Comparison of ENCODE assay signal across 8 cellular contexts in the genomic region with DNA sequence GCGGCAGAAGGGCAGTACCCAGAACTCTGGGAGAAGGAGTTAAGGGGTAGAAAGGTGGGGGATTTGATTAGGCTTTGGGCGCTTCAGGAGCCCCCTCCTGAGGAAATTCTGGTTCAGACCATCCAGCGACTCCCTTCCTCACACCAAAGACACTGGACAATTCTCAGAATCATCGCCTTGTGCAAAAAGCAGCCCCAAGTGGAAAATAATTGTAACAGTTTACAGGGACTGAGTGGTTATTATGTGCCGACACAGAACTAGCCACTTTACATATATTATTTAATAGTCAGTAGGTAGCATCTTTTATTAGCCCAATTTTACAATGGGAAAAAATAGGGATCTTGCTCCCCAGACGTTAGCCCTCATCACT. TPM values are rescaled to one million over a fixed set of nuclear protein-coding genes. Genes with fewer than 3 reads are reported as not detected.
DNase-seq lines count a peak whose midpoint lies in the region; ATAC-seq, FAIRE-seq and TF ChIP-seq lines count a peak whose summit lies in the region.

No MANE protein-coding gene starts in this region.

- H3K4me3 ChIP-seq in SK-N-MC (peak overlapping the region; percentile 91), esophagus squamous epithelium (peak overlapping the region; percentile 60 to 94 (median 82)), prostate gland (peak overlapping the region; percentile 67 to 70)

- ATAC-seq in GM18520 (IDR thresholded peaks at IDR 0.05; ENCODE audit: unreplicated experiment): no peak
- no peak for ATAC-seq in GM18517 (IDR thresholded peaks at IDR 0.05; ENCODE audit: unreplicated experiment)

- no peak for DNase-seq in SK-N-MC (ENCODE audit: low read depth, low spot score)
- DNase-seq in esophagus squamous epithelium (lab: John Stamatoyannopoulos, UW): no peak
- no peak for DNase-seq in prostate gland (ENCODE audit: low spot score)
- DNase-seq in SKM-1 treated with dmso at 0.1 percent for 144 hours (lab: John Stamatoyannopoulos, UW; ENCODE audit: unreplicated experiment): no peak
- DNase-seq in HTR-8/SVneo (ENCODE audit: insufficient read length, low spot score): no peak

- H3K9me3 ChIP-seq in ES-I3 (ENCODE audit: control insufficient read depth, insufficient read depth, low read length) (no peaks in the 10 kb centered on the region), SK-N-MC (ENCODE audit: low read depth, low read length) (no peaks in the 10 kb centered on the region), esophagus squamous epithelium (no peaks in the 10 kb centered on the region), prostate gland (no peaks in the 10 kb centered on the region)

- no peaks in the 10 kb centered on the region for H3K27me3 ChIP-seq in esophagus squamous epithelium
- no peaks in the 10 kb centered on the region for H3K27me3 ChIP-seq in prostate gland (replicated peaks; ENCODE audit: insufficient read depth)

- H3K9ac ChIP-seq in ES-I3 (ENCODE audit: low read depth, low read length): peak overlapping the region; percentile 77
- peak overlapping the region; percentile 17 for H3K9ac ChIP-seq in SK-N-MC (ENCODE audit: insufficient read length)

- intact Hi-C loops in esophagus squamous epithelium (cut with DNase I) (no loop called here), prostate gland (cut with DNase I) (no loop called here)

- TF ChIP-seq POLR2A in esophagus squamous epithelium (IDR thresholded peaks at IDR 0.05) (no peak), prostate gland (IDR thresholded peaks at IDR 0.05) (no peak)

- H3K36me3 ChIP-seq in ES-I3 (ENCODE audit: insufficient read depth, low read length) (peaks cover 9% of the 10 kb centered on the region), SK-N-MC (ENCODE audit: insufficient read depth, low read length) (peaks cover 29% of the 10 kb centered on the region), esophagus squamous epithelium (peaks cover 10 to 28% (median 14%) of the 10 kb centered on the region in 3 donors), prostate gland (peaks cover 0 to 10% of the 10 kb centered on the region in 2 donors)

- 17 to 18% methylated on average over 6 of the region's 6 CpGs for WGBS in esophagus squamous epithelium, 2 donors
- 26% methylated on average over 6 of the region's 6 CpGs for WGBS in prostate gland

- no peak for FAIRE-seq in HTR-8/SVneo (lab: Jason Lieb, UNC)

- TF ChIP-seq CTCF in esophagus squamous epithelium (IDR thresholded peaks at IDR 0.05) (no peak), prostate gland (IDR thresholded peaks at IDR 0.05) (no peak)

- H3K4me1 ChIP-seq in ES-I3 (ENCODE audit: insufficient read depth, low read length) (peaks cover 14% of the 10 kb centered on the region), esophagus squamous epithelium (peaks cover 13 to 48% (median 16%) of the 10 kb centered on the region in 3 donors), prostate gland (replicated peaks) (peaks cover 7% of the 10 kb centered on the region)

- peak overlapping the region; percentile 63 for H3K27ac ChIP-seq in SK-N-MC
- H3K27ac ChIP-seq in esophagus squamous epithelium: peak overlapping the region; percentile 91 to 97 (median 94)
- peak overlapping the region; percentile 98 to 99 for H3K27ac ChIP-seq in prostate gland

RNA-seq across cellular contexts. Expression of a gene that starts 0.7 kb away (rescaled TPM):
- total RNA-seq in esophagus squamous epithelium: 10 to 100 TPM in 1 of 4 donors, 1 to 10 TPM in 3; 4.0 to 13.5 (median 7.0) TPM
- total RNA-seq in prostate gland: 10 to 100 TPM; 20.3 to 23.7 TPM

RNA-seq across cellular contexts. Expression of a gene that starts 6.7 kb away (rescaled TPM):
- total RNA-seq in esophagus squamous epithelium: 10 to 100 TPM; 39.4 to 74.6 (median 50.8) TPM
- 100 to 1,000 TPM in 1 of 2 donors, 10 to 100 TPM in 1; 87.3 to 110 TPM for total RNA-seq in prostate gland

RNA-seq across cellular contexts. Expression of a gene that starts 6.9 kb away (rescaled TPM):
- total RNA-seq in esophagus squamous epithelium (10 to 100 TPM; 17.0 to 40.2 (median 29.6) TPM), prostate gland (10 to 100 TPM; 29.4 to 35.6 TPM)

RNA-seq across cellular contexts. Expression of a gene that starts 22.7 kb away (rescaled TPM):
- total RNA-seq in esophagus squamous epithelium (10 to 100 TPM in 1 of 4 donors, 1 to 10 TPM in 3; 1.3 to 11.8 (median 7.7) TPM), prostate gland (10 to 100 TPM; 11.5 to 31.4 TPM)

RNA-seq across cellular contexts. Expression of a gene that starts 33.6 kb away (rescaled TPM):
- under 1 TPM in 1 of 4 donors, not detected in 3; 0.76 TPM for total RNA-seq in esophagus squamous epithelium
- 1 to 10 TPM; 1.2 to 4.7 TPM for total RNA-seq in prostate gland
